Comparison of ENCODE assay signal across 12 cellular contexts in genomic region chr7:158796667-158797066, GRCh38.
"Had no signal": no experiment of that assay in that cellular context is flagged by ENCODE, and none has a peak within 500 bp of the region (broad histone marks: within the 10 kb centered on the region; RNA-seq: fewer than 3 reads in every experiment).

No MANE protein-coding gene starts in this region.

- H3K27ac Mint-ChIP-seq: type B pancreatic cell had no signal

- H3K9me3 Mint-ChIP-seq: type B pancreatic cell had no signal

- H3K27ac ChIP-seq: pancreas, suprapubic skin had no signal

- ATAC-seq: pancreas; stimulated activated naive CD8-positive, alpha-beta T cell treated with anti-CD3 and anti-CD28 coated beads, Interleukin-15, Interleukin-2, amounts not matched to agents 100 U/mL and 50 U/mL, for 24 hours had no signal

- DNase-seq: activated CD4-positive, alpha-beta T cell treated with anti-CD3 and anti-CD28 coated beads for 1 hour; activated gamma-delta T cell; central memory CD4-positive, alpha-beta T cell; left cardiac atrium; mucosa of descending colon; pancreas; SIG-M5; stimulated activated CD4-positive, alpha-beta T cell treated with anti-CD3 and anti-CD28 coated beads, Interleukin-4, amount 100 ng/mL, for 1 hour; stimulated activated CD8-positive, alpha-beta memory T cell treated with anti-CD3 and anti-CD28 coated beads, Interleukin-4, amount 100 ng/mL, for 48 hours; stimulated activated naive CD8-positive, alpha-beta T cell treated with anti-CD3 and anti-CD28 coated beads, Interleukin-15, Interleukin-2, amounts not matched to agents 100 U/mL and 50 U/mL, for 24 hours had no signal

- H3K4me3 ChIP-seq: mucosa of descending colon, pancreas, suprapubic skin had no signal

- H3K27me3 Mint-ChIP-seq: type B pancreatic cell had no signal

- H3K4me1 ChIP-seq: pancreas, suprapubic skin had no signal

- H3K27me3 ChIP-seq: pancreas, suprapubic skin had no signal

- H3K9me3 ChIP-seq: mucosa of descending colon, pancreas, suprapubic skin had no signal

- H3K4me3 Mint-ChIP-seq: type B pancreatic cell had no signal
